ENCODE assay signal across 25 cellular contexts in genomic region chr9:27851858-27852257, GRCh38.
"Had no signal": no experiment of that assay in that cellular context is flagged by ENCODE, and none has a peak within 500 bp of the region (broad histone marks: within the 10 kb centered on the region; RNA-seq: fewer than 3 reads in every experiment).

No MANE protein-coding gene starts in this region.

- FAIRE-seq: bronchial epithelial cell had no signal

- DNase-seq: activated CD4-positive, alpha-beta T cell treated with anti-CD3 and anti-CD28 coated beads for 48 hours; activated CD4-positive, alpha-beta T cell treated with anti-CD3 and anti-CD28 coated beads, Interleukin-2, amount 50 U/mL, for 48 hours; activated CD4-positive, CD25-positive, alpha-beta regulatory T cell treated with anti-CD3 and anti-CD28 coated beads, Interleukin-2, amount 50 U/mL, for 72 hours; activated CD8-positive, alpha-beta memory T cell treated with anti-CD3 and anti-CD28 coated beads, Interleukin-2, amount 10 ng/mL, durations not matched to agents 7 days and 5 days; activated effector memory CD4-positive, alpha-beta T cell treated with Interleukin-2 at 50 U/mL for 16 hours; activated naive CD4-positive, alpha-beta T cell treated with Interleukin-2 at 50 U/mL for 16 hours; activated naive CD8-positive, alpha-beta T cell treated with anti-CD3 and anti-CD28 coated beads, Interleukin-2, amount 50 U/mL, for 24 hours; activated T-cell treated with anti-CD3 and anti-CD28 coated beads, Interleukin-2, amount 50 U/mL, for 24 hours; amniotic stem cell; body of pancreas; central memory CD4-positive, alpha-beta T cell; MG63; NCI-H1105; NCI-H1436; NCI-H1694 treated with DMSO at 0.1 percent for 48 hours; NCI-H2029 treated with DMSO at 0.1 percent for 48 hours; NCI-H345; NCI-H510A; NCI-H69; PC-9; SIG-M5 had no signal

- H3K4me3 ChIP-seq: ascending aorta, body of pancreas, MG63, PC-9 had no signal

- H3K27ac ChIP-seq: ascending aorta, body of pancreas, PC-9 had no signal

- H3K27me3 ChIP-seq: ascending aorta, body of pancreas, MG63 had no signal

- ATAC-seq: activated CD8-positive, alpha-beta memory T cell treated with anti-CD3 and anti-CD28 coated beads, Interleukin-2, amount 10 ng/mL, durations not matched to agents 7 days and 5 days; activated naive CD4-positive, alpha-beta T cell treated with anti-CD3 and anti-CD28 coated beads, Interleukin-2, amount 50 U/mL, for 72 hours; activated naive CD8-positive, alpha-beta T cell treated with anti-CD3 and anti-CD28 coated beads, Interleukin-2, amount 50 U/mL, for 24 hours; body of pancreas; WTC11 had no signal

- H2AFZ ChIP-seq: PC-9 had no signal

- H3K36me3 ChIP-seq: ascending aorta, MG63 had no signal

- H3K9me3 ChIP-seq: ascending aorta, body of pancreas, MG63 had no signal

- H3K4me1 ChIP-seq: ascending aorta, body of pancreas had no signal

- H3K4me2 ChIP-seq: PC-9 had no signal
